ENCODE assay signal across 14 cellular contexts in genomic region chr9:41109253-41109652, GRCh38. TPM values are rescaled to one million over a fixed set of nuclear protein-coding genes. Genes with fewer than 3 reads are reported as not detected.
A peak's percentile ranks its signal among the peaks of the same experiment; 100 is the strongest.
DNase-seq lines count a peak whose midpoint lies in the region; ATAC-seq and TF ChIP-seq lines count a peak whose summit lies in the region.
"Not testable (repeated sequence)": the region's sequence is repeated elsewhere in the genome, so short reads cannot be mapped to it uniquely, and the experiment has no call there.
"Had no signal": no experiment of that assay in that cellular context is flagged by ENCODE, and none has a peak within 500 bp of the region (broad histone marks: within the 10 kb centered on the region; RNA-seq: fewer than 3 reads in every experiment).

No MANE protein-coding gene starts in this region.

- H3K4me1 ChIP-seq in CD8-positive, alpha-beta T cell (ENCODE audit: insufficient read depth, low read length); foreskin keratinocyte: not testable (repeated sequence)

- not testable (repeated sequence) for H3K4me3 Mint-ChIP-seq in CD8-positive, alpha-beta T cell; activated CD4-positive, alpha-beta T cell treated with anti-CD3 and anti-CD28 coated beads for 36 hours; activated CD8-positive, alpha-beta T cell treated with anti-CD3 and anti-CD28 coated beads, Interleukin-2, amount 10 ng/mL, durations not matched to agents 7 days and 5 days; activated naive CD4-positive, alpha-beta T cell treated with anti-CD3 and anti-CD28 coated beads for 36 hours; naive B cell; stimulated activated naive B cell treated with anti-CD40 and anti-IgM and Interleukin-4, amounts not matched to agents 10 μg/mL and 1 μg/mL and 100 μg/mL, for 72 hours

- TF ChIP-seq CTCF in CD8-positive, alpha-beta T cell (IDR thresholded peaks at IDR 0.05); foreskin keratinocyte (conservative IDR thresholded peaks at IDR 0.05): not testable (repeated sequence)

- not testable (repeated sequence) for H3K4me3 ChIP-seq in CD8-positive, alpha-beta T cell (ENCODE audit: low read depth, low read length)

- H3K27me3 Mint-ChIP-seq in CD8-positive, alpha-beta T cell (ENCODE audit: low read depth); activated CD4-positive, alpha-beta T cell treated with anti-CD3 and anti-CD28 coated beads for 36 hours; activated CD8-positive, alpha-beta T cell treated with anti-CD3 and anti-CD28 coated beads, Interleukin-2, amount 10 ng/mL, durations not matched to agents 7 days and 5 days (ENCODE audit: low read depth); activated naive CD4-positive, alpha-beta T cell treated with anti-CD3 and anti-CD28 coated beads for 36 hours (ENCODE audit: low read depth): not testable (repeated sequence)
- H3K27me3 Mint-ChIP-seq in naive B cell, result peaks cover 0 to 14% (median 10%) of the 10 kb centered on the region in 3 donors
- peaks cover 4 to 12% of the 10 kb centered on the region in 2 donors for H3K27me3 Mint-ChIP-seq in stimulated activated naive B cell treated with anti-CD40 and anti-IgM and Interleukin-4, amounts not matched to agents 10 μg/mL and 1 μg/mL and 100 μg/mL, for 72 hours

- not testable (repeated sequence) for H3K9me3 ChIP-seq in CD8-positive, alpha-beta T cell (ENCODE audit: low read length)

- H3K9me3 Mint-ChIP-seq in CD8-positive, alpha-beta T cell; activated CD4-positive, alpha-beta T cell treated with anti-CD3 and anti-CD28 coated beads for 36 hours (ENCODE audit: low read depth); activated CD8-positive, alpha-beta T cell treated with anti-CD3 and anti-CD28 coated beads, Interleukin-2, amount 10 ng/mL, durations not matched to agents 7 days and 5 days (ENCODE audit: insufficient read depth); activated naive CD4-positive, alpha-beta T cell treated with anti-CD3 and anti-CD28 coated beads for 36 hours; naive B cell; stimulated activated naive B cell treated with anti-CD40 and anti-IgM and Interleukin-4, amounts not matched to agents 10 μg/mL and 1 μg/mL and 100 μg/mL, for 72 hours: not testable (repeated sequence)

- CTCF ChIA-PET in CD8-positive, alpha-beta T cell (lab: Charles Lee); activated CD4-positive, alpha-beta T cell treated with anti-CD3 and anti-CD28 coated beads for 36 hours (lab: Charles Lee); activated CD8-positive, alpha-beta T cell treated with anti-CD3 and anti-CD28 coated beads, Interleukin-2, amount 10 ng/mL, durations not matched to agents 7 days and 5 days (lab: Charles Lee); activated naive CD4-positive, alpha-beta T cell treated with anti-CD3 and anti-CD28 coated beads for 36 hours (lab: Charles Lee): not testable (repeated sequence)

- intact Hi-C loops in CD8-positive, alpha-beta T cell (cut with DNase I, micrococcal nuclease); activated CD4-positive, alpha-beta T cell treated with anti-CD3 and anti-CD28 coated beads for 36 hours (cut with DNase I, micrococcal nuclease); activated naive CD4-positive, alpha-beta T cell treated with anti-CD3 and anti-CD28 coated beads for 36 hours (cut with micrococcal nuclease): not testable (repeated sequence)

- not testable (repeated sequence) for H3K4me1 Mint-ChIP-seq in CD8-positive, alpha-beta T cell (ENCODE audit: low read depth); activated CD4-positive, alpha-beta T cell treated with anti-CD3 and anti-CD28 coated beads for 36 hours; activated CD8-positive, alpha-beta T cell treated with anti-CD3 and anti-CD28 coated beads, Interleukin-2, amount 10 ng/mL, durations not matched to agents 7 days and 5 days (ENCODE audit: low read depth); activated naive CD4-positive, alpha-beta T cell treated with anti-CD3 and anti-CD28 coated beads for 36 hours (ENCODE audit: low read depth); naive B cell; stimulated activated naive B cell treated with anti-CD40 and anti-IgM and Interleukin-4, amounts not matched to agents 10 μg/mL and 1 μg/mL and 100 μg/mL, for 72 hours

- POLR2A ChIA-PET in CD8-positive, alpha-beta T cell (lab: Charles Lee); activated CD4-positive, alpha-beta T cell treated with anti-CD3 and anti-CD28 coated beads for 36 hours (lab: Charles Lee); activated CD8-positive, alpha-beta T cell treated with anti-CD3 and anti-CD28 coated beads, Interleukin-2, amount 10 ng/mL, durations not matched to agents 7 days and 5 days (lab: Charles Lee): not testable (repeated sequence)

- H3K27ac ChIP-seq in CD8-positive, alpha-beta T cell (ENCODE audit: low read depth, low read length); foreskin keratinocyte: not testable (repeated sequence)

- not testable (repeated sequence) for DNase-seq in CD8-positive, alpha-beta T cell; foreskin keratinocyte; naive B cell; stimulated activated naive B cell treated with anti-CD40 and anti-IgM and Interleukin-4, amounts not matched to agents 10 μg/mL and 1 μg/mL and 100 μg/mL, for 72 hours
- DNase-seq in activated CD4-positive, alpha-beta T cell treated with anti-CD3 and anti-CD28 coated beads for 36 hours, result peak; percentile 44
- peak; percentile 53 for DNase-seq in activated CD8-positive, alpha-beta T cell treated with anti-CD3 and anti-CD28 coated beads, Interleukin-2, amount 10 ng/mL, durations not matched to agents 7 days and 5 days
- DNase-seq in activated naive CD4-positive, alpha-beta T cell treated with anti-CD3 and anti-CD28 coated beads for 36 hours, result peak; percentile 29

- not testable (repeated sequence) for H3K36me3 Mint-ChIP-seq in CD8-positive, alpha-beta T cell; activated CD4-positive, alpha-beta T cell treated with anti-CD3 and anti-CD28 coated beads for 36 hours (ENCODE audit: low read depth); activated CD8-positive, alpha-beta T cell treated with anti-CD3 and anti-CD28 coated beads, Interleukin-2, amount 10 ng/mL, durations not matched to agents 7 days and 5 days (ENCODE audit: low read depth); activated naive CD4-positive, alpha-beta T cell treated with anti-CD3 and anti-CD28 coated beads for 36 hours (ENCODE audit: low read depth); naive B cell; stimulated activated naive B cell treated with anti-CD40 and anti-IgM and Interleukin-4, amounts not matched to agents 10 μg/mL and 1 μg/mL and 100 μg/mL, for 72 hours

- not testable (repeated sequence) for H3K27me3 ChIP-seq in CD8-positive, alpha-beta T cell (ENCODE audit: insufficient read depth, low read length); foreskin keratinocyte

- H3K36me3 ChIP-seq in CD8-positive, alpha-beta T cell (ENCODE audit: insufficient read depth, low read length), result not testable (repeated sequence)

- ATAC-seq in CD8-positive, alpha-beta T cell, result peak; percentile 34
- peak; percentile 62 for ATAC-seq in activated CD4-positive, alpha-beta T cell treated with anti-CD3 and anti-CD28 coated beads for 36 hours
- peak; percentile 48 for ATAC-seq in activated CD8-positive, alpha-beta T cell treated with anti-CD3 and anti-CD28 coated beads, Interleukin-2, amount 10 ng/mL, durations not matched to agents 7 days and 5 days
- ATAC-seq in foreskin keratinocyte (peak; percentile 57), naive B cell (ENCODE audit: low read depth in 2 of 2) (peak; percentile 20 to 52)
- peak; percentile 39 to 51 for ATAC-seq in stimulated activated naive B cell treated with anti-CD40 and anti-IgM and Interleukin-4, amounts not matched to agents 10 μg/mL and 1 μg/mL and 100 μg/mL, for 72 hours (replicated peaks)

- H3K27ac Mint-ChIP-seq in CD8-positive, alpha-beta T cell; activated CD4-positive, alpha-beta T cell treated with anti-CD3 and anti-CD28 coated beads for 36 hours; activated CD8-positive, alpha-beta T cell treated with anti-CD3 and anti-CD28 coated beads, Interleukin-2, amount 10 ng/mL, durations not matched to agents 7 days and 5 days; activated naive CD4-positive, alpha-beta T cell treated with anti-CD3 and anti-CD28 coated beads for 36 hours; naive B cell; stimulated activated naive B cell treated with anti-CD40 and anti-IgM and Interleukin-4, amounts not matched to agents 10 μg/mL and 1 μg/mL and 100 μg/mL, for 72 hours: not testable (repeated sequence)

RNA-seq across cellular contexts. Expression of gene FOXD4L6, which starts 19.2 kb away (rescaled TPM):
- total RNA-seq in CD8-positive, alpha-beta T cell, result not detected
- not detected for total RNA-seq in activated CD4-positive, alpha-beta T cell treated with anti-CD3 and anti-CD28 coated beads for 36 hours
- total RNA-seq in activated CD8-positive, alpha-beta T cell treated with anti-CD3 and anti-CD28 coated beads, Interleukin-2, amount 10 ng/mL, durations not matched to agents 7 days and 5 days, result not detected
- not detected for total RNA-seq in activated naive CD4-positive, alpha-beta T cell treated with anti-CD3 and anti-CD28 coated beads for 36 hours
- not detected in 2 replicates for total RNA-seq in foreskin keratinocyte
- polyA plus RNA-seq in foreskin keratinocyte, result 0.02 TPM in 1 of 2 replicates, not detected in the other
- not detected for polyA plus RNA-seq in naive B cell (ENCODE audit: low read depth in 6 of 6)
- total RNA-seq: Daoy, HFFc6, HT1080 had no signal
- polyA plus RNA-seq: AG04450, BJ, CD14-positive monocyte, H1 had no signal
